ENCODE assay signal across 39 cellular contexts in genomic region chr16:88877564-88878289, GRCh38. TPM values are rescaled to one million over a fixed set of nuclear protein-coding genes. Genes with fewer than 3 reads are reported as not detected.
"Had no signal": no experiment of that assay in that cellular context is flagged by ENCODE, and none has a peak within 500 bp of the region (broad histone marks: within the 10 kb centered on the region; RNA-seq: fewer than 3 reads in every experiment).

No MANE protein-coding gene starts in this region.

- FAIRE-seq: bronchial epithelial cell, RCC 7860 had no signal

- ATAC-seq: activated CD8-positive, alpha-beta memory T cell treated with anti-CD3 and anti-CD28 coated beads, Interleukin-2, amount 10 ng/mL, durations not matched to agents 7 days and 5 days; activated naive CD8-positive, alpha-beta T cell treated with anti-CD3 and anti-CD28 coated beads, Interleukin-2, amount 50 U/mL, for 24 hours; Right ventricle myocardium inferior had no signal

- H3K4me2 ChIP-seq: PC-9 had no signal

- H3K4me3 ChIP-seq: PC-9 had no signal

- H3K4me1 Mint-ChIP-seq: activated CD8-positive, alpha-beta memory T cell treated with anti-CD3 and anti-CD28 coated beads, Interleukin-2, amount 10 ng/mL, durations not matched to agents 7 days and 5 days; activated naive CD4-positive, alpha-beta T cell treated with anti-CD3 and anti-CD28 coated beads, Interleukin-2, amount 10 ng/mL, durations not matched to agents 7 days and 5 days had no signal

- H3K27me3 Mint-ChIP-seq: activated CD4-positive, alpha-beta memory T cell treated with anti-CD3 and anti-CD28 coated beads, Interleukin-2, amount 10 ng/mL, durations not matched to agents 7 days and 5 days; activated CD8-positive, alpha-beta memory T cell treated with anti-CD3 and anti-CD28 coated beads, Interleukin-2, amount 10 ng/mL, durations not matched to agents 7 days and 5 days; activated naive CD8-positive, alpha-beta T cell; activated naive CD8-positive, alpha-beta T cell treated with anti-CD3 and anti-CD28 coated beads, Interleukin-2, amount 50 U/mL, for 24 hours had no signal

- H3K9me3 Mint-ChIP-seq: activated CD4-positive, alpha-beta memory T cell treated with anti-CD3 and anti-CD28 coated beads, Interleukin-2, amount 10 ng/mL, durations not matched to agents 7 days and 5 days; activated naive CD4-positive, alpha-beta T cell treated with anti-CD3 and anti-CD28 coated beads, Interleukin-2, amount 10 ng/mL, durations not matched to agents 7 days and 5 days; activated naive CD8-positive, alpha-beta T cell treated with anti-CD3 and anti-CD28 coated beads, Interleukin-2, amount 50 U/mL, for 24 hours; brain had no signal

- H3K36me3 Mint-ChIP-seq: activated CD8-positive, alpha-beta memory T cell treated with anti-CD3 and anti-CD28 coated beads, Interleukin-2, amount 10 ng/mL, durations not matched to agents 7 days and 5 days; activated naive CD4-positive, alpha-beta T cell treated with anti-CD3 and anti-CD28 coated beads, Interleukin-2, amount 10 ng/mL, durations not matched to agents 7 days and 5 days; activated naive CD8-positive, alpha-beta T cell had no signal

- H2AFZ ChIP-seq: PC-9 had no signal

- H3K27ac ChIP-seq: PC-9, RWPE1, WERI-Rb-1 had no signal

- H3K27ac Mint-ChIP-seq: activated CD4-positive, alpha-beta memory T cell treated with anti-CD3 and anti-CD28 coated beads, Interleukin-2, amount 10 ng/mL, durations not matched to agents 7 days and 5 days; activated CD8-positive, alpha-beta memory T cell treated with anti-CD3 and anti-CD28 coated beads, Interleukin-2, amount 10 ng/mL, durations not matched to agents 7 days and 5 days; activated naive CD8-positive, alpha-beta T cell; activated naive CD8-positive, alpha-beta T cell treated with anti-CD3 and anti-CD28 coated beads, Interleukin-2, amount 50 U/mL, for 24 hours; brain had no signal

- DNase-seq: activated CD4-positive, alpha-beta memory T cell treated with anti-CD3 and anti-CD28 coated beads, Interleukin-2, amount 10 ng/mL, durations not matched to agents 7 days and 5 days; activated CD4-positive, alpha-beta T cell treated with anti-CD3 and anti-CD28 coated beads for 1 hour; activated CD4-positive, alpha-beta T cell treated with anti-CD3 and anti-CD28 coated beads for 48 hours; activated CD4-positive, CD25-positive, alpha-beta regulatory T cell; activated CD8-positive, alpha-beta memory T cell treated with anti-CD3 and anti-CD28 coated beads for 24 hours; activated CD8-positive, alpha-beta memory T cell treated with anti-CD3 and anti-CD28 coated beads, Interleukin-2, amount 10 ng/mL, durations not matched to agents 7 days and 5 days; activated CD8-positive, alpha-beta memory T cell treated with anti-CD3 and anti-CD28 coated beads, Interleukin-2, amount 50 U/mL, for 48 hours; activated effector memory CD4-positive, alpha-beta T cell treated with Interleukin-2 at 50 U/mL for 16 hours; activated naive CD4-positive, alpha-beta T cell treated with anti-CD3 and anti-CD28 coated beads, Interleukin-2, amount 10 ng/mL, durations not matched to agents 7 days and 5 days; activated naive CD8-positive, alpha-beta T cell treated with anti-CD3 and anti-CD28 coated beads, Interleukin-2, amount 50 U/mL, for 24 hours; activated T-cell treated with anti-CD3 and anti-CD28 coated beads, Interleukin-2, amount 50 U/mL, for 48 hours; anterior cingulate cortex; caudate nucleus; NCI-H1092 treated with DMSO at 0.1 percent for 48 hours; NCI-H1417; NCI-H146; NCI-H187; NCI-H2029 treated with DMSO at 0.1 percent for 48 hours; NCI-H2107; NCI-H2171; NCI-H510A; NCI-H526; NCI-H748 treated with DMSO at 0.1 percent for 48 hours; NK-92 treated with Interleukin-12 subunit alpha and Interleukin-12 subunit beta, amount 100 ng/mL, for 24 hours; PC-9; SIG-M5; SW 1271; T1000; WERI-Rb-1 had no signal

- H3K4me3 Mint-ChIP-seq: activated CD4-positive, alpha-beta memory T cell treated with anti-CD3 and anti-CD28 coated beads, Interleukin-2, amount 10 ng/mL, durations not matched to agents 7 days and 5 days; activated CD8-positive, alpha-beta memory T cell treated with anti-CD3 and anti-CD28 coated beads, Interleukin-2, amount 10 ng/mL, durations not matched to agents 7 days and 5 days; activated naive CD4-positive, alpha-beta T cell treated with anti-CD3 and anti-CD28 coated beads, Interleukin-2, amount 10 ng/mL, durations not matched to agents 7 days and 5 days; activated naive CD8-positive, alpha-beta T cell; activated naive CD8-positive, alpha-beta T cell treated with anti-CD3 and anti-CD28 coated beads, Interleukin-2, amount 50 U/mL, for 24 hours; brain had no signal

- H3K36me3 ChIP-seq: WERI-Rb-1 had no signal

RNA-seq across cellular contexts. Expression of gene PABPN1L, which starts 11.3 kb away (rescaled TPM):
- total RNA-seq: activated CD4-positive, alpha-beta memory T cell treated with anti-CD3 and anti-CD28 coated beads, Interleukin-2, amount 10 ng/mL, durations not matched to agents 7 days and 5 days; activated CD8-positive, alpha-beta memory T cell treated with anti-CD3 and anti-CD28 coated beads, Interleukin-2, amount 10 ng/mL, durations not matched to agents 7 days and 5 days; bronchial epithelial cell; M059J; PC-9; Right ventricle myocardium inferior; SK-MEL-5; T-helper 1 cell treated with Interleukin-12 subunit alpha and Interleukin-12 subunit beta and Interleukin-4 antibody, amounts not matched to agents 30 ng/mL and 1 ng/mL, for 36 hours; T-helper 2 cell treated with Interferon-gamma antibody and Interleukin-4, amounts not matched to agents 100 ng/mL and 5 ng/mL, for 36 hours had no signal
